Comparison of ENCODE assay signal across 8 cellular contexts in the genomic region with DNA sequence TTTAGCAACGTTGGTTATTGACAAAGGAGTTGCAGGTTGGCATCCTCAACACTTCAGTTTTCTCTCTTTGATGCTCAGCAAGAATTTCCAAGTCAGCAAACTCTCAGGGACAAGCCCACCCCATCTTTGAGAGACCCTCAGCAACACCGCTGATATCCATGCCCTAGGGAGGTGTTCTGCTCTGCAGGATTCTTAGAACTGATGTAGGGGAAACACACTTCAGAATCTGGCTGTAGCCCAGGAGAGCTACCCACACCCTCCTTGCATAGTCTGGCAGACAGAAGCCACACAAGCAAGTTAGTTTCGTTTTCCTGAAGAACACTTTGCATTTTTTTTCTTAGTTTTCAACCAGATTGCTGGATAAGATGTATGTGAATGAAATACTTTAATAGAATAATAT. TPM values are rescaled to one million over a fixed set of nuclear protein-coding genes. Genes with fewer than 3 reads are reported as not detected.
DNase-seq lines count a peak whose midpoint lies in the region; ATAC-seq and TF ChIP-seq lines count a peak whose summit lies in the region.

No MANE protein-coding gene starts in this region.

- peak overlapping the region; percentile 93 for H3K4me2 ChIP-seq in OCI-LY7 (ENCODE audit: low read length)

- H3K27me3 Mint-ChIP-seq in activated naive CD4-positive, alpha-beta T cell treated with anti-CD3 and anti-CD28 coated beads, Interleukin-2, amount 50 U/mL, for 24 hours = no peaks in the 10 kb centered on the region

- POLR2A ChIA-PET in OCI-LY7 (lab: Charles Lee) = interaction anchor here (1.1 to 2.9 kb wide), 4 partner anchors 10 to 82 kb away, joined by 3 to 13 read pairs (median 4); a partner anchor contains a TSS

- no peak for TF ChIP-seq CTCF in OCI-LY7 (conservative IDR thresholded peaks at IDR 0.05; ENCODE audit: low read length)

- ATAC-seq in HG02943 (IDR thresholded peaks at IDR 0.05; ENCODE audit: low read depth, unreplicated experiment) = peak; percentile 76

- H3K9me2 ChIP-seq in OCI-LY7 (ENCODE audit: insufficient read depth, low read length) = no peaks in the 10 kb centered on the region

- DNase-seq in SIG-M5 treated with dmso at 0.1 percent for 504 hours (lab: John Stamatoyannopoulos, UW; ENCODE audit: unreplicated experiment) (peak; percentile 32), SIG-M5 (lab: John Stamatoyannopoulos, UW) (no peak), OCI-LY7 (ENCODE audit: low spot score) (peak; percentile 60), hepatic stellate cell (ENCODE audit: low spot score) (peak; percentile 21), NCI-H82 (lab: John Stamatoyannopoulos, UW) (no peak)
- DNase-seq in stimulated activated CD4-positive, alpha-beta T cell treated with anti-CD3 and anti-CD28 coated beads, Interleukin-4, amount 100 ng/mL, for 24 hours = peak; percentile 25

- H3K9me3 ChIP-seq in OCI-LY7 (ENCODE audit: low read length) = no peaks in the 10 kb centered on the region

- BruUV-seq in OCI-LY7 (replicated peaks; lab: Mats Ljungman, UMichigan) = no TSS peak

- H4K20me1 ChIP-seq in OCI-LY7 (ENCODE audit: insufficient read depth, low read length) = no peaks in the 10 kb centered on the region

- peak overlapping the region; percentile 62 for H3K27ac Mint-ChIP-seq in activated naive CD4-positive, alpha-beta T cell treated with anti-CD3 and anti-CD28 coated beads, Interleukin-2, amount 50 U/mL, for 24 hours

- CTCF ChIA-PET in OCI-LY7 (lab: Charles Lee; ENCODE audit: unreplicated experiment) = interaction anchor here (0.6 kb wide), 1 partner anchor 85 kb away, joined by 3 read pairs; a partner anchor contains a TSS

- peak overlapping the region; percentile 86 for H3K4me3 Mint-ChIP-seq in activated naive CD4-positive, alpha-beta T cell treated with anti-CD3 and anti-CD28 coated beads, Interleukin-2, amount 50 U/mL, for 24 hours

- no peaks in the 10 kb centered on the region for H3K36me3 ChIP-seq in OCI-LY7 (ENCODE audit: insufficient read depth, low read length)

- peaks cover 24% of the 10 kb centered on the region for H3K36me3 Mint-ChIP-seq in activated naive CD4-positive, alpha-beta T cell treated with anti-CD3 and anti-CD28 coated beads, Interleukin-2, amount 50 U/mL, for 24 hours

- no peaks in the 10 kb centered on the region; the same call in 1 of the 2 replicates for H3K79me2 ChIP-seq in OCI-LY7 (ENCODE audit: insufficient read depth, low read depth, low read length)

- peaks cover 38% of the 10 kb centered on the region for H3K4me1 Mint-ChIP-seq in activated naive CD4-positive, alpha-beta T cell treated with anti-CD3 and anti-CD28 coated beads, Interleukin-2, amount 50 U/mL, for 24 hours

- peak overlapping the region; percentile 72 for H3K4me3 ChIP-seq in OCI-LY7 (ENCODE audit: low read depth, low read length, poor library complexity, severe bottlenecking)

- H3K4me1 ChIP-seq in OCI-LY7 (ENCODE audit: insufficient read depth, low read length, poor library complexity, severe bottlenecking) = peaks cover 30% of the 10 kb centered on the region

- H3K9me3 Mint-ChIP-seq in activated naive CD4-positive, alpha-beta T cell treated with anti-CD3 and anti-CD28 coated beads, Interleukin-2, amount 50 U/mL, for 24 hours = peaks cover 7% of the 10 kb centered on the region

- peak overlapping the region; percentile 98 for H2AFZ ChIP-seq in OCI-LY7 (ENCODE audit: low read length)

- H3K27ac ChIP-seq in OCI-LY7 (ENCODE audit: low read depth, low read length, poor library complexity, severe bottlenecking) = peak overlapping the region; percentile 36

- intact Hi-C loops in OCI-LY7 (cut with micrococcal nuclease; ENCODE audit: unreplicated experiment) = no loop called here

RNA-seq across cellular contexts. Expression of a gene that starts 0.8 kb away (rescaled TPM):
- total RNA-seq in OCI-LY7 (2014; rRNA removed; shearing (Covaris generic)) = 6.6 and 10.8 TPM in 2 replicates
- total RNA-seq in OCI-LY7 (2022) = 4.6 and 5.4 TPM in 2 replicates

RNA-seq across cellular contexts. Expression of a gene that starts 29.6 kb away (rescaled TPM):
- 6.1 and 6.3 TPM in 2 replicates for total RNA-seq in OCI-LY7 (2014; rRNA removed; shearing (Covaris generic))
- total RNA-seq in OCI-LY7 (2022) = 7.6 and 8.7 TPM in 2 replicates

Comparison
In these comparisons a context has a peak if more than half of its experiments do, and no peak if none do; other contexts are left out.
1. DNase-seq: peak in SIG-M5 treated with dmso at 0.1 percent for 504 hours (single experiment), OCI-LY7 (single experiment), hepatic stellate cell (single experiment) and stimulated activated CD4-positive, alpha-beta T cell treated with anti-CD3 and anti-CD28 coated beads, Interleukin-4, amount 100 ng/mL, for 24 hours (single experiment); none in SIG-M5 (single experiment) and NCI-H82 (single experiment).